Comparison of ENCODE assay signal across 7 cellular contexts in the genomic region with DNA sequence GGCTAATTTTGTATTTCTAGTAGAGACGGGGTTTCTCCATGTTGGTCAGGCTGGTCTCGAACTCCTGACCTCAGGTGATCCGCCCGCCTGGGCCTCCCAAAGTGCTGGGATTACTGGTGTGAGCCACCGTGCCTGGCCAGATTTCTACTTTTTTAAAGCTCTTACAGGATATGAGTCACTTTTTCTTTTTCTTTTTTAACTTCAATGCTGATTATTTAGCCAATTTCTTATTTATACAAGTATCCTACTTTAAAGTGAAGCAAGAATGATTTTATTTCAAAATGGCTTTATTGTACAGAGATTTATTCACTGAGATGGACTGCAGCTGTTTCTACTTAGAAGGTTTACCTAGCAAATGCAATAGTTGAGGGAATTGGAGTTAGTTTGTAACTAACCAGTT. TPM values are rescaled to one million over a fixed set of nuclear protein-coding genes. Genes with fewer than 3 reads are reported as not detected.
A peak's percentile ranks its signal among the peaks of the same experiment; 100 is the strongest.
DNase-seq lines count a peak whose midpoint lies in the region; ATAC-seq and TF ChIP-seq lines count a peak whose summit lies in the region.
"Not testable (repeated sequence)": the region's sequence is repeated elsewhere in the genome, so short reads cannot be mapped to it uniquely, and the experiment has no call there.

No MANE protein-coding gene starts in this region.

- peaks cover 43% of the 10 kb centered on the region for H3K4me1 ChIP-seq in lower lobe of right lung
- peaks cover 18% of the 10 kb centered on the region for H3K4me1 ChIP-seq in skeletal muscle satellite cell (ENCODE audit: control insufficient read depth, insufficient read depth, low read length)

- H3K4me3 Mint-ChIP-seq in Calu3 (ENCODE audit: low read depth, unreplicated experiment), result peak overlapping the region; percentile 96
- not testable (repeated sequence) for H3K4me3 Mint-ChIP-seq in activated T-cell treated with anti-CD3 and anti-CD28 coated beads, Interleukin-2, amount 50 U/mL, for 24 hours
- H3K4me3 Mint-ChIP-seq in brain, result peak overlapping the region; percentile 15 to 100 (median 58)

- TF ChIP-seq CTCF in Calu3 (IDR thresholded peaks at IDR 0.05; ENCODE audit: unreplicated experiment); brain (conservative IDR thresholded peaks at IDR 0.05); fibroblast of mammary gland (conservative IDR thresholded peaks at IDR 0.05; ENCODE audit: control insufficient read depth, insufficient read depth, low read depth, low read length); lower lobe of right lung (IDR thresholded peaks at IDR 0.05): not testable (repeated sequence)

- peaks cover 41% of the 10 kb centered on the region for H3K36me3 ChIP-seq in MG63
- H3K36me3 ChIP-seq in lower lobe of right lung, result peaks cover 28% of the 10 kb centered on the region
- peaks cover 18% of the 10 kb centered on the region for H3K36me3 ChIP-seq in skeletal muscle satellite cell (ENCODE audit: insufficient read depth, low read length)

- peaks cover 66% of the 10 kb centered on the region for H3K36me3 Mint-ChIP-seq in Calu3 (ENCODE audit: insufficient read depth, unreplicated experiment)
- peaks cover 51% of the 10 kb centered on the region for H3K36me3 Mint-ChIP-seq in activated T-cell treated with anti-CD3 and anti-CD28 coated beads, Interleukin-2, amount 50 U/mL, for 24 hours (ENCODE audit: low read depth)
- peaks cover 23% of the 10 kb centered on the region for H3K36me3 Mint-ChIP-seq in brain

- H3K27me3 ChIP-seq in MG63; lower lobe of right lung (ENCODE audit: low read depth); skeletal muscle satellite cell (ENCODE audit: control insufficient read depth, insufficient read depth, low read length): not testable (repeated sequence)

- H3K9ac ChIP-seq in skeletal muscle satellite cell (ENCODE audit: low read depth, low read length), result peak overlapping the region; percentile 38

- H3K4me2 ChIP-seq in skeletal muscle satellite cell (ENCODE audit: low read length), result peak overlapping the region; percentile 56

- not testable (repeated sequence) for DNase-seq in Calu3; activated T-cell treated with anti-CD3 and anti-CD28 coated beads, Interleukin-2, amount 50 U/mL, for 24 hours; lower lobe of right lung
- peak; percentile 25 for DNase-seq in MG63
- peak; percentile 62 for DNase-seq in fibroblast of mammary gland (ENCODE audit: low read depth)

- not testable (repeated sequence) for H3K27me3 Mint-ChIP-seq in Calu3 (ENCODE audit: unreplicated experiment); activated T-cell treated with anti-CD3 and anti-CD28 coated beads, Interleukin-2, amount 50 U/mL, for 24 hours
- H3K27me3 Mint-ChIP-seq in brain, result peaks cover 14% of the 10 kb centered on the region

- not testable (repeated sequence) for H3K4me1 Mint-ChIP-seq in Calu3 (ENCODE audit: low read depth, unreplicated experiment)
- H3K4me1 Mint-ChIP-seq in activated T-cell treated with anti-CD3 and anti-CD28 coated beads, Interleukin-2, amount 50 U/mL, for 24 hours (ENCODE audit: low read depth), result peaks cover 48% of the 10 kb centered on the region
- H3K4me1 Mint-ChIP-seq in brain, result peaks cover 43% of the 10 kb centered on the region

- intact Hi-C loops in Calu3 (cut with micrococcal nuclease; ENCODE audit: unreplicated experiment); lower lobe of right lung (cut with DNase I): not testable (repeated sequence)

- ATAC-seq in lower lobe of right lung, result not testable (repeated sequence)

- not testable (repeated sequence) for BruUV-seq in Calu3 (replicated peaks; lab: Mats Ljungman, UMichigan)

- CTCF ChIA-PET in Calu3 (lab: Charles Lee), result not testable (repeated sequence)

- H3K4me3 ChIP-seq in MG63; fibroblast of mammary gland (ENCODE audit: control insufficient read depth, low read depth, low read length); skeletal muscle satellite cell (ENCODE audit: low read length): not testable (repeated sequence)
- peak overlapping the region; percentile 74 for H3K4me3 ChIP-seq in lower lobe of right lung

- H3K27ac Mint-ChIP-seq in Calu3 (ENCODE audit: unreplicated experiment), result not testable (repeated sequence)
- H3K27ac Mint-ChIP-seq in activated T-cell treated with anti-CD3 and anti-CD28 coated beads, Interleukin-2, amount 50 U/mL, for 24 hours, result peak overlapping the region; percentile 58
- H3K27ac Mint-ChIP-seq in brain, result peak overlapping the region in 2 of 5 experiments; percentile 66 to 76

- H3K9me3 Mint-ChIP-seq in Calu3 (ENCODE audit: low read depth, unreplicated experiment); activated T-cell treated with anti-CD3 and anti-CD28 coated beads, Interleukin-2, amount 50 U/mL, for 24 hours; brain: not testable (repeated sequence)

- not testable (repeated sequence) for H3K9me3 ChIP-seq in MG63; lower lobe of right lung; skeletal muscle satellite cell (replicated peaks; ENCODE audit: low read length)

- H3K27ac ChIP-seq in lower lobe of right lung, result peak overlapping the region; percentile 91

RNA-seq across cellular contexts. Expression of gene RAB11A, which starts 3.3 kb away (rescaled TPM):
- total RNA-seq in Calu3 (2022), result 404 and 407 TPM in 2 replicates
- 306 and 514 TPM in 2 replicates for total RNA-seq in MG63 (2014; rRNA removed; shearing (Covaris generic); ENCODE audit: low replicate concordance)
- 329 TPM for polyA plus RNA-seq in brain (ENCODE audit: insufficient read depth, low read depth, low replicate concordance)
- total RNA-seq in lower lobe of right lung, result 218 TPM
- 139 and 140 TPM in 2 replicates for total RNA-seq in skeletal muscle satellite cell (2012; rRNA removed)
